ENCODE assay signal across 25 cellular contexts in the genomic region with DNA sequence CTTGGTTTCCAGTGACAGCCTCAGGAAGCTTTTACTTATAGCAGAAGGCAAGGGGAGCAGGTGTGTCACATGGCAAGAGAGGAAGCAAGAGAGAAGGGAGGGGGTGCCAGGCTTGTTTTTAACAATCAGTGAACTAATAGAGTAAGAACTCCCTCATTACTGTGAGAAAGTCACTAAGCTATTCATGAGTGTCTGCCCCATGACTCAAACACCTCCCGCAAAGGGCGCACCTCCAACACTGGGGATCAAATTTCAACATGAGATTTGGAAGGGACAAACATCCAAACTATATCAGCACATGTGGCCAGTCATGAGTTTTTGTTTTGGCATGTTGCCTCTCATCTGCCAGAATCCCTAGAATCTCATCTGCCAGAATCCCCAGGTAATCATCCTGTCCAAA.
A peak's percentile ranks its signal among the peaks of the same experiment; 100 is the strongest.
DNase-seq lines count a peak whose midpoint lies in the region; FAIRE-seq and TF ChIP-seq lines count a peak whose summit lies in the region.
"Had no signal": no experiment of that assay in that cellular context is flagged by ENCODE, and none has a peak within 500 bp of the region (broad histone marks: within the 10 kb centered on the region; RNA-seq: fewer than 3 reads in every experiment).

No MANE protein-coding gene starts in this region.

- no peak overlapping the region for H3K27ac ChIP-seq in mammary epithelial cell (ENCODE audit: insufficient read depth, low read depth, low read length)
- H3K27ac ChIP-seq: gastroesophageal sphincter had no signal

- intact Hi-C loops in mammary epithelial cell (cut with micrococcal nuclease) = no loop called here

- TF ChIP-seq EP300 in Ishikawa (IDR thresholded peaks at IDR 0.05; ENCODE audit: borderline replicate concordance) = no peak; the same call in 1 of the 2 replicates

- WGBS in mammary epithelial cell (ENCODE audit: low coverage, missing lambda C conversion rate) = 86% methylated on average over 2 of the region's 2 CpGs

- BruUV-seq in mammary epithelial cell (replicated peaks; lab: Mats Ljungman, UMichigan) = no TSS peak

- no peaks in the 10 kb centered on the region for H3K36me3 ChIP-seq in mammary epithelial cell (ENCODE audit: insufficient read depth, low read length)
- no peaks in the 10 kb centered on the region for H3K36me3 ChIP-seq in BE2C
- H3K36me3 ChIP-seq: gastroesophageal sphincter, MG63 had no signal

- H3K9me3 ChIP-seq in mammary epithelial cell (replicated peaks; ENCODE audit: insufficient read depth, low read length) = no peaks in the 10 kb centered on the region
- H3K9me3 ChIP-seq in BE2C = no peaks in the 10 kb centered on the region
- H3K9me3 ChIP-seq: gastroesophageal sphincter, MG63 had no signal

- dilution Hi-C loops in mammary epithelial cell (cut with HindIII; ENCODE audit: low sequenced_read_pairs) = loop anchor here (25.0 kb wide), 1 partner anchor 218 kb away; the partner anchor contains the start of gene CC2D2A

- H4K20me1 ChIP-seq in mammary epithelial cell (ENCODE audit: insufficient read depth, low read length) = no peaks in the 10 kb centered on the region

- H3K27me3 ChIP-seq in mammary epithelial cell (ENCODE audit: insufficient read depth, low read length) = no peaks in the 10 kb centered on the region
- H3K27me3 ChIP-seq in BE2C = no peaks in the 10 kb centered on the region
- H3K27me3 ChIP-seq: gastroesophageal sphincter, MG63 had no signal

- H3K27ac Mint-ChIP-seq in activated naive CD8-positive, alpha-beta T cell treated with anti-CD3 and anti-CD28 coated beads for 36 hours = no peak overlapping the region
- H3K27ac Mint-ChIP-seq: CD4-positive, alpha-beta T cell; WTC11 had no signal

- H3K4me1 ChIP-seq in mammary epithelial cell (ENCODE audit: insufficient read depth, low read length) (no peaks in the 10 kb centered on the region), BE2C (no peaks in the 10 kb centered on the region; the same call in 1 of the 2 replicates)

- no peaks in the 10 kb centered on the region for H3K79me2 ChIP-seq in mammary epithelial cell (ENCODE audit: insufficient read depth, low read length)

- no peak overlapping the region for H3K9ac ChIP-seq in mammary epithelial cell (ENCODE audit: insufficient read depth, low read length)

- H3K36me3 Mint-ChIP-seq in activated naive CD8-positive, alpha-beta T cell treated with anti-CD3 and anti-CD28 coated beads for 36 hours = no peaks in the 10 kb centered on the region
- H3K36me3 Mint-ChIP-seq: WTC11 had no signal

- peaks cover 3% of the 10 kb centered on the region for H3K27me3 Mint-ChIP-seq in activated naive CD8-positive, alpha-beta T cell treated with anti-CD3 and anti-CD28 coated beads for 36 hours
- H3K27me3 Mint-ChIP-seq: CD4-positive, alpha-beta T cell had no signal

- TF ChIP-seq CTCF in mammary epithelial cell (conservative IDR thresholded peaks at IDR 0.05 in 1 of 2, IDR thresholded peaks at IDR 0.05 in 1 of 2; ENCODE audit: extremely low read depth in 1 of 2, insufficient read depth in 1 of 2, low read depth in 1 of 2, low read length in 2 of 2) (no peak), BE2C (IDR thresholded peaks at IDR 0.05; ENCODE audit: low read depth, low read length) (no peak)

- H3K4me2 ChIP-seq in mammary epithelial cell (ENCODE audit: insufficient read depth, low read depth, low read length) = no peak overlapping the region
- H3K4me2 ChIP-seq: smooth muscle cell had no signal

- TF ChIP-seq POLR2A in GM12891 (IDR thresholded peaks at IDR 0.05; ENCODE audit: low read depth, low read length) = no peak

- no peak overlapping the region for H3K4me3 Mint-ChIP-seq in activated naive CD8-positive, alpha-beta T cell treated with anti-CD3 and anti-CD28 coated beads for 36 hours
- H3K4me3 Mint-ChIP-seq: CD4-positive, alpha-beta T cell; WTC11 had no signal

- H2AFZ ChIP-seq in mammary epithelial cell (ENCODE audit: low read depth, low read length) = no peak overlapping the region

- no peak for TF ChIP-seq RAD21 in Ishikawa (IDR thresholded peaks at IDR 0.05; ENCODE audit: low read depth)

- H3K4me1 Mint-ChIP-seq in activated naive CD8-positive, alpha-beta T cell treated with anti-CD3 and anti-CD28 coated beads for 36 hours = no peaks in the 10 kb centered on the region

- CTCF ChIA-PET in mammary epithelial cell (lab: Charles Lee; ENCODE audit: low non-redundant PET) = no interaction called here

- no peak for FAIRE-seq in GM12891 (lab: Jason Lieb, UNC)
- FAIRE-seq: endothelial cell of umbilical vein, kidney had no signal

- DNase-seq in EH (ENCODE audit: low read depth) (peak; percentile 54), mammary epithelial cell (peak; percentile 32), kidney tubule cell (ENCODE audit: low spot score) (peak; percentile 61), BE2C (no peak), Kasumi-1 (lab: John Stamatoyannopoulos, UW) (no peak), GM12891 (ENCODE audit: insufficient read length, low spot score) (no peak)
- DNase-seq in activated naive CD8-positive, alpha-beta T cell treated with anti-CD3 and anti-CD28 coated beads for 36 hours = no peak
- DNase-seq: activated CD4-positive, alpha-beta T cell treated with anti-CD3 and anti-CD28 coated beads, Interleukin-2, amount 50 U/mL, for 48 hours; activated effector memory CD4-positive, alpha-beta T cell treated with Interleukin-2 at 50 U/mL for 16 hours; caudate nucleus; CD4-positive, alpha-beta T cell; DMS153; kidney; MG63; NCI-H1436; NCI-H2171; NCI-H69; occipital lobe; stimulated activated naive CD4-positive, alpha-beta T cell treated with Interleukin-2 at 50 U/mL for 16 hours had no signal

- in situ Hi-C loops in mammary epithelial cell (cut with MboI; ENCODE audit: low sequenced_read_pairs in 2 of 2) = loop anchor here (25.0 kb wide), 2 partner anchors 143 to 393 kb away; no protein-coding TSS in a partner anchor

- H3K4me3 ChIP-seq in mammary epithelial cell (replicated peaks in 1 of 3; ENCODE audit: insufficient read depth in 1 of 3, low read depth in 2 of 3, low read length in 3 of 3) = no peak overlapping the region
- H3K4me3 ChIP-seq in BE2C (ENCODE audit: low read depth, low read length) = no peak overlapping the region
- H3K4me3 ChIP-seq: gastroesophageal sphincter, lung, MG63, smooth muscle cell had no signal

- H3K9me3 Mint-ChIP-seq in activated naive CD8-positive, alpha-beta T cell treated with anti-CD3 and anti-CD28 coated beads for 36 hours = no peaks in the 10 kb centered on the region
- H3K9me3 Mint-ChIP-seq: CD4-positive, alpha-beta T cell; WTC11 had no signal

TF ChIP-seq in Ishikawa, 13 proteins besides CTCF, POLR2A, EP300 and RAD21:
- TF ChIP-seq ZBTB7A (IDR thresholded peaks at IDR 0.05; ENCODE audit: low read depth) = no peak
- TF ChIP-seq USF1 (IDR thresholded peaks at IDR 0.05) = peak; percentile 29; the same call in 1 of the 2 replicates
- 0 out of 2 replicates have a peak, but pooled peaks have one; percentile 26 for TF ChIP-seq TCF12 (IDR thresholded peaks at IDR 0.05; ENCODE audit: low read depth)

TF ChIP-seq in GM12891, 5 proteins besides CTCF, POLR2A, EP300 and RAD21:
- TF ChIP-seq PAX5 (IDR thresholded peaks at IDR 0.05; ENCODE audit: insufficient read depth, low read length, severe bottlenecking) = no peak
- no peak for TF ChIP-seq SPI1 (IDR thresholded peaks at IDR 0.05; ENCODE audit: low read depth, low read length)
- no peak for TF ChIP-seq POU2F2 (IDR thresholded peaks at IDR 0.05; ENCODE audit: low read depth, low read length)
- TF ChIP-seq TAF1 (IDR thresholded peaks at IDR 0.05; ENCODE audit: low read depth, low read length) = no peak
- no peak for TF ChIP-seq POLR2AphosphoS5 (IDR thresholded peaks at IDR 0.05; ENCODE audit: low read depth, low read length)

Comparison
In these comparisons a context has a peak if more than half of its experiments do, and no peak if none do; other contexts are left out.
1. DNase-seq: peak in EH (single experiment), mammary epithelial cell (single experiment) and kidney tubule cell (single experiment); none in BE2C (single experiment), Kasumi-1 (0 of 2), activated naive CD8-positive, alpha-beta T cell treated with anti-CD3 and anti-CD28 coated beads for 36 hours (single experiment) and GM12891 (single experiment).